Comparison of ENCODE assay signal across 21 cellular contexts in genomic region chr18:2482711-2483475, GRCh38.
"Had no signal": no experiment of that assay in that cellular context is flagged by ENCODE, and none has a peak within 500 bp of the region (broad histone marks: within the 10 kb centered on the region; RNA-seq: fewer than 3 reads in every experiment).

No MANE protein-coding gene starts in this region.

- DNase-seq: activated CD4-positive, alpha-beta T cell treated with anti-CD3 and anti-CD28 coated beads for 1 hour; activated gamma-delta T cell treated with Interleukin-2 at 50 U/mL for 16 hours; activated T-cell treated with anti-CD3 and anti-CD28 coated beads, Interleukin-2, amount 50 U/mL, for 1 hour; brain microvascular endothelial cell; central memory CD4-positive, alpha-beta T cell; dermis blood vessel endothelial cell; effector CD8-positive, alpha-beta T cell; erythroblast; hippocampal formation; left ventricle myocardium superior; mammary epithelial cell; ovary; spleen; stimulated activated CD4-positive, alpha-beta T cell treated with anti-CD3 and anti-CD28 coated beads, Interleukin-4, amount 100 ng/mL, for 1 hour; stimulated activated naive CD4-positive, alpha-beta T cell; WERI-Rb-1 had no signal

- H3K36me3 ChIP-seq: ascending aorta, brain microvascular endothelial cell, ovary, prostate gland, spleen, thoracic aorta, WERI-Rb-1 had no signal

- H3K27me3 ChIP-seq: ascending aorta, brain microvascular endothelial cell, ovary, spleen had no signal

- ATAC-seq: left ventricle myocardium superior; natural killer cell treated with Interleukin-12 subunit alpha and Interleukin-12 subunit beta and Interleukin-15 and Interleukin-18, amount 100 ng/mL, for 72 hours had no signal

- H3K27ac ChIP-seq: ascending aorta, brain microvascular endothelial cell, ovary, prostate gland, spleen, thoracic aorta, WERI-Rb-1 had no signal

- H3K4me1 ChIP-seq: ascending aorta, prostate gland, spleen had no signal

- FAIRE-seq: frontal cortex had no signal

- H3K4me3 ChIP-seq: ascending aorta, ovary, prostate gland, spleen, thoracic aorta had no signal

- H3K9me3 ChIP-seq: ascending aorta, ovary, prostate gland, spleen, thoracic aorta had no signal
